In the genomic region with DNA sequence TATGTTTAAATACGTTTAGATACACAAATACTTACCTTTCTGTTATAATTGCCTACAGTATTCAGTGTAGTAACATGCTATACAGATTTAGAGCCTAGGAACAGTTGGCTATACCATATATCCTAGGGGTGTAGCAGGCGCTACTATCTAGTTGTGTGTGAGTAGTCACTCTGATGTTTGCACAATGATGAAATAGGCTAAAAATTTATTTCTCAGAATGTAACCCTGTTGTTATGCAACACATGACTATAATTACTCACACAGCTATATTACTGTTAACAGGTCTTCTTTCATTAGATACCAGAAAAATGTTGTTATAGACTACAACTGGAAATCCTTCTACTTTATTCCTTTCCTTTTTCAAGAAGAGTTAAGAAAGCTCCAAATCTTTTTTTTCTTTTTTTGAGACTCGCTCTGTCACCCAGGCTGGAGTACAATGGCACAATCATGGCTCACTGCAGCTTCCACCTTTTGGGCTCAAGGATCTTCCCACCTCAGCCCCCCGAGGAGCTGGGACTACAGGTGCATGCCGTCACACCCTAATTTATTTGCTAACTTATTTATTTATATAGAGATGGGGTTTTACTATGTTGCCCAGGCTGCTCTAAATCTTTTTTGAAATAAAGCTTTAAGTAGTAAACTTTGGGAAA, we compare ENCODE assay signal across 11 cellular contexts. TPM values are rescaled to one million over a fixed set of nuclear protein-coding genes. Genes with fewer than 3 reads are reported as not detected.
DNase-seq lines count a peak whose midpoint lies in the region; ATAC-seq and TF ChIP-seq lines count a peak whose summit lies in the region.
"Had no signal": no experiment of that assay in that cellular context is flagged by ENCODE, and none has a peak within 500 bp of the region (broad histone marks: within the 10 kb centered on the region; RNA-seq: fewer than 3 reads in every experiment).

No MANE protein-coding gene starts in this region.

- TF ChIP-seq RAD21 in HCT116 (IDR thresholded peaks at IDR 0.05; ENCODE audit: low read depth), result no peak

- H3K36me3 ChIP-seq in HCT116 (ENCODE audit: control insufficient read depth in 1 of 2, insufficient read depth in 2 of 2, low read length in 2 of 2) (peaks cover 6 to 21% of the 10 kb centered on the region in 2 experiments; a peak in 3 of 4 replicates), PC-3 (ENCODE audit: low read depth, low read length) (peaks cover 41% of the 10 kb centered on the region), ascending aorta (peaks cover 25 to 52% of the 10 kb centered on the region in 2 donors), transverse colon (peaks cover 0 to 30% (median 13%) of the 10 kb centered on the region in 4 donors)

- no peaks in the 10 kb centered on the region for H3K4me1 ChIP-seq in HCT116 (ENCODE audit: control insufficient read depth in 1 of 2, insufficient read depth in 2 of 2, low read length in 2 of 2)
- H3K4me1 ChIP-seq in PC-3 (ENCODE audit: insufficient read depth, low read length), result peaks cover 13% of the 10 kb centered on the region
- H3K4me1 ChIP-seq in ascending aorta, result no peaks in the 10 kb centered on the region
- H3K4me1 ChIP-seq in transverse colon, result peaks cover 0 to 15% (median 4%) of the 10 kb centered on the region in 4 donors

- WGBS in transverse colon (ENCODE audit: low coverage in 1 of 2), 2 donors, result 87 to 97% methylated on average over 5 of the region's 5 CpGs

- RAD21 ChIA-PET in HCT116 (lab: Charles Lee; ENCODE audit: low non-redundant PET in 1 of 2, low total read pairs in 2 of 2, uncharacterized antibody in 2 of 2, unreplicated experiment in 2 of 2), result no interaction called here

- TF ChIP-seq CTCF in HCT116 (IDR thresholded peaks at IDR 0.05 in 2 of 3, conservative IDR thresholded peaks at IDR 0.05 in 1 of 3; ENCODE audit: borderline replicate concordance in 1 of 3, insufficient read depth in 1 of 3, low read depth in 2 of 3, low read length in 2 of 3) (no peak), PC-3 (conservative IDR thresholded peaks at IDR 0.05; ENCODE audit: low read depth, low read length) (no peak), fibroblast of the aortic adventitia (IDR thresholded peaks at IDR 0.05; ENCODE audit: insufficient read depth, low read length) (no peak), ascending aorta (IDR thresholded peaks at IDR 0.05) (no peak), transverse colon (IDR thresholded peaks at IDR 0.05) (no peak)

- in situ Hi-C loops in transverse colon (cut with MboI; ENCODE audit: low pct_ligation_motif_present in 1 of 4, low pct_unique_long_range_greater_than_20kb in 1 of 4, low sequenced_read_pairs in 3 of 4), result no loop called here

- H3K79me2 ChIP-seq in HCT116 (ENCODE audit: insufficient read depth, low read length), result no peaks in the 10 kb centered on the region
- H3K79me2 ChIP-seq in PC-3 (ENCODE audit: low read length), result no peaks in the 10 kb centered on the region

- H3K4me3 ChIP-seq in HCT116 (replicated peaks in 1 of 2; ENCODE audit: low read depth in 1 of 2, low read length in 2 of 2) (no peak overlapping the region), PC-3 (ENCODE audit: low read length) (no peak overlapping the region; the same call in 1 of the 2 replicates), fibroblast of the aortic adventitia (ENCODE audit: low read depth, low read length) (no peak overlapping the region), ascending aorta (no peak overlapping the region), transverse colon (no peak overlapping the region)

- H3K27me3 ChIP-seq in HCT116 (ENCODE audit: insufficient read depth, low read length) (no peaks in the 10 kb centered on the region), PC-3 (ENCODE audit: low read length) (no peaks in the 10 kb centered on the region), ascending aorta (no peaks in the 10 kb centered on the region), transverse colon (no peaks in the 10 kb centered on the region)

- BruUV-seq in HCT116 (replicated peaks; lab: Mats Ljungman, UMichigan) (no TSS peak), PC-3 (replicated peaks; lab: Mats Ljungman, UMichigan) (no TSS peak)

- H3K9ac ChIP-seq in HCT116 (ENCODE audit: low read length) (no peak overlapping the region), PC-3 (ENCODE audit: low read length) (no peak overlapping the region)

- no peaks in the 10 kb centered on the region for H3F3A ChIP-seq in PC-3 (ENCODE audit: low read length, unreplicated experiment)

- intact Hi-C loops in HCT116 (cut with micrococcal nuclease), result no loop called here
- intact Hi-C loops in PC-3 (cut with micrococcal nuclease), result loop anchor here (2.0 kb wide), 1 partner anchor 34 kb away; no protein-coding TSS in a partner anchor
- intact Hi-C loops in sciatic nerve (cut with DNase I), result no loop called here
- intact Hi-C loops in ascending aorta (cut with DNase I), result no loop called here
- intact Hi-C loops in transverse colon (cut with DNase I; ENCODE audit: low total_unique reads), result no loop called here

- ATAC-seq in HCT116 (no peak), PC-3 (peak; percentile 98), sciatic nerve (peak; percentile 68)
- ATAC-seq: activated CD8-positive, alpha-beta T cell treated with anti-CD3 and anti-CD28 coated beads for 36 hours had no signal

- H3K27ac ChIP-seq in HCT116 (ENCODE audit: low read depth, low read length), result no peak overlapping the region
- H3K27ac ChIP-seq in PC-3 (ENCODE audit: low read length), result peak overlapping the region; percentile 47
- no peak overlapping the region for H3K27ac ChIP-seq in ascending aorta
- no peak overlapping the region for H3K27ac ChIP-seq in transverse colon

- no peak overlapping the region for H3K4me2 ChIP-seq in HCT116 (ENCODE audit: low read length)
- peak overlapping the region; percentile 46 for H3K4me2 ChIP-seq in PC-3 (ENCODE audit: low read length)

- POLR2A ChIA-PET in HCT116 (lab: Charles Lee), result no interaction called here
- POLR2A ChIA-PET in PC-3 (lab: Charles Lee; ENCODE audit: unreplicated experiment), result no interaction called here

- H3K9me2 ChIP-seq in HCT116 (ENCODE audit: insufficient read depth) (no peaks in the 10 kb centered on the region), PC-3 (replicated peaks; ENCODE audit: low read length) (no peaks in the 10 kb centered on the region)

- no peak for DNase-seq in HCT116 (ENCODE audit: low read depth, low spot score)
- peak; percentile 91 for DNase-seq in PC-3
- DNase-seq in fibroblast of the aortic adventitia (ENCODE audit: low read depth), result peak; percentile 85
- no peak for DNase-seq in sciatic nerve (ENCODE audit: low spot score)
- no peak for DNase-seq in ascending aorta (ENCODE audit: low spot score in 2 of 2)
- DNase-seq in transverse colon, result no peak
- no peak for DNase-seq in DMS 273 treated with DMSO at 0.1 percent for 48 hours (lab: John Stamatoyannopoulos, UW)
- DNase-seq: activated CD8-positive, alpha-beta T cell treated with anti-CD3 and anti-CD28 coated beads for 36 hours; aorta; NCI-H2171 treated with DMSO at 0.1 percent for 48 hours; stimulated activated CD4-positive, alpha-beta T cell treated with anti-CD3 and anti-CD28 coated beads, Interleukin-1b, Interleukin-23, amount 100 ng/mL, for 48 hours had no signal

- no peaks in the 10 kb centered on the region for H4K20me1 ChIP-seq in HCT116 (ENCODE audit: insufficient read depth)
- no peaks in the 10 kb centered on the region for H4K20me1 ChIP-seq in PC-3 (ENCODE audit: low read length)

- TF ChIP-seq EP300 in transverse colon (IDR thresholded peaks at IDR 0.05; ENCODE audit: low read depth), result no peak

- CTCF ChIA-PET in HCT116 (lab: Charles Lee) (no interaction called here), PC-3 (lab: Charles Lee) (no interaction called here)

- H2AFZ ChIP-seq in HCT116 (ENCODE audit: low read depth, low read length, poor library complexity, severe bottlenecking) (no peak overlapping the region), PC-3 (ENCODE audit: low read length) (no peak overlapping the region)

- TF ChIP-seq POLR2A in HCT116 (IDR thresholded peaks at IDR 0.05; ENCODE audit: borderline replicate concordance, extremely low read depth, insufficient read depth, insufficient read length) (no peak), transverse colon (IDR thresholded peaks at IDR 0.05) (no peak)

- H3K9me3 ChIP-seq in HCT116 (ENCODE audit: control insufficient read depth in 1 of 2, insufficient read depth in 1 of 2, low read depth in 1 of 2, low read length in 2 of 2) (no peaks in the 10 kb centered on the region), PC-3 (ENCODE audit: low read length) (no peaks in the 10 kb centered on the region), ascending aorta (no peaks in the 10 kb centered on the region), transverse colon (no peaks in the 10 kb centered on the region)

TF ChIP-seq in HCT116, 20 proteins besides CTCF, POLR2A, EP300 and RAD21:
- TF ChIP-seq SRF (IDR thresholded peaks at IDR 0.05; ENCODE audit: low read depth), result no peak
- 0 out of 2 replicates have a peak, but pooled peaks have one; percentile 19 for TF ChIP-seq CEBPB (IDR thresholded peaks at IDR 0.05; ENCODE audit: low read depth)

RNA-seq across cellular contexts. Expression of gene C2orf74, which starts 48.5 kb away (rescaled TPM):
- not detected for total RNA-seq in HCT116 (2021; ENCODE audit: unreplicated experiment)
- polyA plus RNA-seq in HCT116 (2012), result 0.12 TPM in 1 of 2 replicates, not detected in the other
- total RNA-seq in PC-3 (2014; rRNA removed), result 12.2 and 16.8 TPM in 2 replicates
- total RNA-seq in fibroblast of the aortic adventitia (ENCODE audit: low replicate concordance), result 8.0 and 19.0 TPM in 2 replicates
- total RNA-seq in sciatic nerve, result 28.4 TPM
- 7.2 TPM for total RNA-seq in ascending aorta
- 1 to 10 TPM in 3 of 4 donors, not detected in 1; 4.2 to 7.1 (median 6.7) TPM for total RNA-seq in transverse colon

Comparison
In these comparisons a context has a peak if more than half of its experiments do, and no peak if none do; other contexts are left out.
1. DNase-seq: peak in PC-3 (single experiment) and fibroblast of the aortic adventitia (single experiment); none in HCT116 (single experiment), sciatic nerve (single experiment), ascending aorta (0 of 2), transverse colon (single experiment) and DMS 273 treated with DMSO at 0.1 percent for 48 hours (single experiment).